13 cellular contexts compared by ENCODE assay signal in genomic region chr16:89297156-89297869, GRCh38.
DNase-seq lines count a peak whose midpoint lies in the region; ATAC-seq and TF ChIP-seq lines count a peak whose summit lies in the region.
"Had no signal": no experiment of that assay in that cellular context is flagged by ENCODE, and none has a peak within 500 bp of the region (broad histone marks: within the 10 kb centered on the region; RNA-seq: fewer than 3 reads in every experiment).

No MANE protein-coding gene starts in this region.

- no peaks in the 10 kb centered on the region for H3K36me3 ChIP-seq in breast epithelium

- TF ChIP-seq CTCF in MCF 10A (IDR thresholded peaks at IDR 0.05; ENCODE audit: unreplicated experiment) (no peak), breast epithelium (IDR thresholded peaks at IDR 0.05) (no peak)

- ATAC-seq in stimulated activated naive CD8-positive, alpha-beta T cell treated with anti-CD3 and anti-CD28 coated beads, Interleukin-15, amount 100 ng/mL, for 72 hours: no peak
- no peak for ATAC-seq in HG02588 (IDR thresholded peaks at IDR 0.05; ENCODE audit: unreplicated experiment)

- H3K27ac Mint-ChIP-seq in MCF 10A (ENCODE audit: low read depth, unreplicated experiment) (peak overlapping the region; percentile 78), immature natural killer cell (peak overlapping the region; percentile 47 to 89 (median 69))
- H3K27ac Mint-ChIP-seq in activated naive CD8-positive, alpha-beta T cell treated with anti-CD3 and anti-CD28 coated beads for 36 hours: peak overlapping the region; percentile 78
- H3K27ac Mint-ChIP-seq in stimulated activated naive CD8-positive, alpha-beta T cell treated with anti-CD3 and anti-CD28 coated beads, Interleukin-15, amount 100 ng/mL, for 72 hours: peak overlapping the region; percentile 66 to 69

- POLR2A ChIA-PET in MCF 10A (lab: Yijun Ruan, JAX): interaction anchor here (0.5 to 1.6 kb wide), 2 partner anchors 24 to 161 kb away, joined by 3 to 8 read pairs; no protein-coding TSS in a partner anchor

- DNase-seq in MCF 10A (ENCODE audit: unreplicated experiment) (no peak), breast epithelium (ENCODE audit: low spot score in 2 of 2) (no peak), immature natural killer cell (no peak), HK-2 (ENCODE audit: unreplicated experiment) (no peak), cortex of kidney (lab: John Stamatoyannopoulos, UW) (no peak)
- no peak for DNase-seq in activated naive CD8-positive, alpha-beta T cell treated with anti-CD3 and anti-CD28 coated beads for 36 hours
- no peak for DNase-seq in stimulated activated naive CD8-positive, alpha-beta T cell treated with anti-CD3 and anti-CD28 coated beads, Interleukin-15, amount 100 ng/mL, for 72 hours
- DNase-seq: MM.1S, naive B cell, spleen, T-helper 9 cell had no signal

- H3K4me1 Mint-ChIP-seq in MCF 10A (ENCODE audit: insufficient read depth, unreplicated experiment) (peaks cover 14% of the 10 kb centered on the region), immature natural killer cell (peaks cover 50 to 60% of the 10 kb centered on the region in 2 donors)
- H3K4me1 Mint-ChIP-seq in activated naive CD8-positive, alpha-beta T cell treated with anti-CD3 and anti-CD28 coated beads for 36 hours: peaks cover 34% of the 10 kb centered on the region
- H3K4me1 Mint-ChIP-seq in stimulated activated naive CD8-positive, alpha-beta T cell treated with anti-CD3 and anti-CD28 coated beads, Interleukin-15, amount 100 ng/mL, for 72 hours: peaks cover 63% of the 10 kb centered on the region

- H3K36me3 Mint-ChIP-seq in MCF 10A (ENCODE audit: insufficient read depth, unreplicated experiment) (peaks cover 55% of the 10 kb centered on the region), immature natural killer cell (peaks cover 0 to 10% (median 4%) of the 10 kb centered on the region in 3 donors)
- H3K36me3 Mint-ChIP-seq in activated naive CD8-positive, alpha-beta T cell treated with anti-CD3 and anti-CD28 coated beads for 36 hours: peaks cover 12% of the 10 kb centered on the region

- BruUV-seq in MCF 10A (replicated peaks; lab: Mats Ljungman, UMichigan): no TSS peak

- H3K4me1 ChIP-seq in breast epithelium: peaks cover 0 to 3% of the 10 kb centered on the region in 2 donors

- no peak overlapping the region for H3K4me3 Mint-ChIP-seq in MCF 10A (ENCODE audit: unreplicated experiment)
- no peak overlapping the region for H3K4me3 Mint-ChIP-seq in activated naive CD8-positive, alpha-beta T cell treated with anti-CD3 and anti-CD28 coated beads for 36 hours
- peak overlapping the region in 3 of 5 donors; percentile 30 to 53 (median 30) for H3K4me3 Mint-ChIP-seq in immature natural killer cell
- peak overlapping the region in 1 of 2 donors; percentile 19 for H3K4me3 Mint-ChIP-seq in stimulated activated naive CD8-positive, alpha-beta T cell treated with anti-CD3 and anti-CD28 coated beads, Interleukin-15, amount 100 ng/mL, for 72 hours

- no peaks in the 10 kb centered on the region for H3K27me3 Mint-ChIP-seq in MCF 10A (ENCODE audit: insufficient read depth, unreplicated experiment)
- no peaks in the 10 kb centered on the region for H3K27me3 Mint-ChIP-seq in activated naive CD8-positive, alpha-beta T cell treated with anti-CD3 and anti-CD28 coated beads for 36 hours
- H3K27me3 Mint-ChIP-seq in immature natural killer cell (ENCODE audit: low read depth in 3 of 3): peaks cover 4 to 27% (median 21%) of the 10 kb centered on the region in 3 donors
- H3K27me3 Mint-ChIP-seq in stimulated activated naive CD8-positive, alpha-beta T cell treated with anti-CD3 and anti-CD28 coated beads, Interleukin-15, amount 100 ng/mL, for 72 hours: no peaks in the 10 kb centered on the region
- H3K27me3 Mint-ChIP-seq: naive B cell had no signal

- no peak for TF ChIP-seq POLR2A in breast epithelium (IDR thresholded peaks at IDR 0.05)

- intact Hi-C loops in MCF 10A (cut with micrococcal nuclease): no loop called here
- intact Hi-C loops in breast epithelium (cut with DNase I; ENCODE audit: low total_unique reads): no loop called here

- no peaks in the 10 kb centered on the region for H3K9me3 Mint-ChIP-seq in MCF 10A (ENCODE audit: unreplicated experiment)
- no peaks in the 10 kb centered on the region for H3K9me3 Mint-ChIP-seq in activated naive CD8-positive, alpha-beta T cell treated with anti-CD3 and anti-CD28 coated beads for 36 hours
- no peaks in the 10 kb centered on the region for H3K9me3 Mint-ChIP-seq in immature natural killer cell
- no peaks in the 10 kb centered on the region for H3K9me3 Mint-ChIP-seq in stimulated activated naive CD8-positive, alpha-beta T cell treated with anti-CD3 and anti-CD28 coated beads, Interleukin-15, amount 100 ng/mL, for 72 hours
- H3K9me3 Mint-ChIP-seq: naive B cell had no signal

- H3K9me3 ChIP-seq in breast epithelium: no peaks in the 10 kb centered on the region
- H3K9me3 ChIP-seq: spleen had no signal

- CTCF ChIA-PET in MCF 10A (lab: Yijun Ruan, JAX): interaction anchor here (1.4 to 2.2 kb wide), 2 partner anchors 8 to 10 kb away, joined by 3 to 12 read pairs; no protein-coding TSS in a partner anchor

- H3K27ac ChIP-seq in breast epithelium: no peak overlapping the region
- H3K27ac ChIP-seq: PC-9 had no signal

- no peak overlapping the region for H3K4me3 ChIP-seq in breast epithelium
- H3K4me3 ChIP-seq: PC-9, spleen had no signal

- H3K27me3 ChIP-seq in breast epithelium: no peaks in the 10 kb centered on the region
- H3K27me3 ChIP-seq: spleen had no signal

Comparison
In these comparisons a context has a peak if more than half of its experiments do, and no peak if none do; other contexts are left out.
1. H3K4me3 Mint-ChIP-seq: peak in immature natural killer cell (3 of 5); none in MCF 10A (single experiment) and activated naive CD8-positive, alpha-beta T cell treated with anti-CD3 and anti-CD28 coated beads for 36 hours (single experiment).
2. Peak in every context shown above with its lines, with median percentiles within 50 percentile points of each other: H3K27ac Mint-ChIP-seq.